13 cellular contexts compared by ENCODE assay signal in the genomic region with DNA sequence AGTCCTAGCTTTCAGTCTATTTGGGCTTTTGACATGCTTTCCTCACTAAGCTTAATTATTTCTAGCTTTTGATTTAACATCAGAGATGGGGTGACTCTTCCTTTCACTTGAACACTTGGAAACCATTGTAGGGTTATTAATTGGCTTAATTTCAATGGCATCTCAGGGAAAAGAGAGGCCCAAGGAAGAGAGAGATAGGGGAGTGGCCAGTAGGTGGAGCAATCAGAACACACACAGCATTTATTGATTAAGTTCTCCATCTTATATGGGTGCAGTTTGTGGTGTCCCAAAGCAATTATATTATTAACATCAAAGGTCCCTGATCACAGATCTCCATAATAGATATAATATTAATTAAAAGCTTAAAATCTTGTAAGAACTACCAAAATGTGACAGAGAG.
DNase-seq lines count a peak whose midpoint lies in the region; ATAC-seq, FAIRE-seq and TF ChIP-seq lines count a peak whose summit lies in the region.
"Had no signal": no experiment of that assay in that cellular context is flagged by ENCODE, and none has a peak within 500 bp of the region (broad histone marks: within the 10 kb centered on the region; RNA-seq: fewer than 3 reads in every experiment).

No MANE protein-coding gene starts in this region.

- no peak overlapping the region for H2AK5ac ChIP-seq in IMR-90 (ENCODE audit: low read depth, low read length)

- H3K4me2 ChIP-seq in IMR-90 (ENCODE audit: low read depth, low read length) (no peak overlapping the region), astrocyte (ENCODE audit: low read length) (no peak overlapping the region)
- H3K4me2 ChIP-seq: KMS-11 had no signal

- peak; percentile 48 for TF ChIP-seq RAD21 in IMR-90 (IDR thresholded peaks at IDR 0.05; ENCODE audit: low read length)

- TF ChIP-seq POLR2A in IMR-90 (IDR thresholded peaks at IDR 0.05; ENCODE audit: low read depth, low read length) = no peak

- H2AFZ ChIP-seq in IMR-90 (replicated peaks; ENCODE audit: low read length, poor library complexity) (no peak overlapping the region), astrocyte (ENCODE audit: low read depth, low read length) (no peak overlapping the region)

- dilution Hi-C loops in IMR-90 (cut with HindIII; ENCODE audit: low sequenced_read_pairs, unreplicated experiment) = no loop called here

- DNase-seq in D721Med (ENCODE audit: insufficient read length, low spot score) = no peak
- peak; percentile 22 for DNase-seq in IMR-90
- DNase-seq in astrocyte (ENCODE audit: low read depth) = no peak
- DNase-seq in kidney glomerular epithelial cell (lab: John Stamatoyannopoulos, UW) = peak; percentile 8
- no peak for DNase-seq in hypothalamus (lab: John Stamatoyannopoulos, UW)
- no peak for DNase-seq in kidney tubule cell (ENCODE audit: low spot score)
- DNase-seq in nucleus accumbens (lab: John Stamatoyannopoulos, UW) = no peak
- DNase-seq: activated CD8-positive, alpha-beta T cell treated with anti-CD3 and anti-CD28 coated beads, Interleukin-2, amount 10 ng/mL, durations not matched to agents 7 days and 5 days; DMS79 treated with DMSO at 0.1 percent for 48 hours; effector memory CD8-positive, alpha-beta T cell had no signal

- H3K4me1 Mint-ChIP-seq in astrocyte (ENCODE audit: low read depth, unreplicated experiment) = no peaks in the 10 kb centered on the region

- no peak overlapping the region for H3K14ac ChIP-seq in IMR-90 (replicated peaks; ENCODE audit: low read depth, low read length)

- no peak overlapping the region for H3K4me3 ChIP-seq in IMR-90 (ENCODE audit: insufficient read depth, low read depth, low read length)
- H3K4me3 ChIP-seq in astrocyte (ENCODE audit: insufficient read depth, low read depth, low read length) = no peak overlapping the region

- no TSS peak for BruUV-seq in IMR-90 (replicated peaks; lab: Mats Ljungman, UMichigan)

- in situ Hi-C loops in IMR-90 (cut with MboI; ENCODE audit: low sequenced_read_pairs) = no loop called here

- ATAC-seq in IMR-90 (ENCODE audit: low read depth) = no peak
- ATAC-seq in HG03521 (IDR thresholded peaks at IDR 0.05; ENCODE audit: unreplicated experiment) = no peak
- ATAC-seq: activated CD8-positive, alpha-beta T cell treated with anti-CD3 and anti-CD28 coated beads, Interleukin-2, amount 10 ng/mL, durations not matched to agents 7 days and 5 days; effector memory CD8-positive, alpha-beta T cell had no signal

- H3K4ac ChIP-seq in IMR-90 (ENCODE audit: low read depth, low read length) = no peak overlapping the region

- TF ChIP-seq CTCF in D721Med (IDR thresholded peaks at IDR 0.05; ENCODE audit: insufficient read depth, missing control alignments) (peak; percentile 54), IMR-90 (conservative IDR thresholded peaks at IDR 0.05; ENCODE audit: low read depth, low read length) (peak; percentile 52), astrocyte (IDR thresholded peaks at IDR 0.05; ENCODE audit: insufficient read depth, low read depth, low read length) (peak; percentile 12)

- H3K27ac ChIP-seq in IMR-90 (ENCODE audit: insufficient read depth, low read length) (no peak overlapping the region), astrocyte (ENCODE audit: low read depth, low read length) (no peak overlapping the region)
- H3K27ac ChIP-seq: KMS-11 had no signal

- no peaks in the 10 kb centered on the region for H3K36me3 Mint-ChIP-seq in astrocyte (ENCODE audit: low read depth, unreplicated experiment)

- H3K9me1 ChIP-seq in IMR-90 (ENCODE audit: insufficient read depth, low read length) = no peaks in the 10 kb centered on the region

- POLR2A ChIA-PET in IMR-90 (lab: Charles Lee; ENCODE audit: unreplicated experiment) = no interaction called here

- no peak overlapping the region for H3K27ac Mint-ChIP-seq in astrocyte (ENCODE audit: unreplicated experiment)
- H3K27ac Mint-ChIP-seq: activated CD8-positive, alpha-beta T cell treated with anti-CD3 and anti-CD28 coated beads, Interleukin-2, amount 10 ng/mL, durations not matched to agents 7 days and 5 days; effector memory CD8-positive, alpha-beta T cell; T-helper 1 cell treated with Interleukin-12 subunit alpha and Interleukin-12 subunit beta and Interleukin-4 antibody, amounts not matched to agents 30 μg/mL and 1 μg/mL, for 36 hours had no signal

- no peak overlapping the region for H4K91ac ChIP-seq in IMR-90 (ENCODE audit: insufficient read depth, low read depth, low read length)

- H3K27me3 ChIP-seq in IMR-90 (ENCODE audit: control insufficient read depth, insufficient read depth, low read length) = no peaks in the 10 kb centered on the region
- H3K27me3 ChIP-seq in astrocyte (ENCODE audit: insufficient read depth, low read length) = no peaks in the 10 kb centered on the region

- H2BK20ac ChIP-seq in IMR-90 (ENCODE audit: low read depth, low read length) = no peak overlapping the region

- intact Hi-C loops in IMR-90 (cut with micrococcal nuclease) = loop anchor here (5.0 kb wide), 1 partner anchor 462 kb away; no protein-coding TSS in a partner anchor

- CTCF ChIA-PET in IMR-90 (lab: Yijun Ruan, JAX) = no interaction called here

- no peak overlapping the region for H3K18ac ChIP-seq in IMR-90 (ENCODE audit: low read depth, low read length)

- no peaks in the 10 kb centered on the region for H3K79me1 ChIP-seq in IMR-90 (ENCODE audit: low read depth in 1 of 2, low read length in 2 of 2)

- H4K20me1 ChIP-seq in IMR-90 (ENCODE audit: insufficient read depth, low read length) = no peaks in the 10 kb centered on the region
- no peaks in the 10 kb centered on the region for H4K20me1 ChIP-seq in astrocyte (ENCODE audit: insufficient read depth, low read length)

- no peak overlapping the region for H2BK5ac ChIP-seq in IMR-90 (ENCODE audit: low read depth, low read length, poor library complexity, severe bottlenecking)

- no peaks in the 10 kb centered on the region for H3K4me1 ChIP-seq in IMR-90 (ENCODE audit: control insufficient read depth, insufficient read depth, low read length)
- H3K4me1 ChIP-seq in astrocyte (ENCODE audit: insufficient read depth, low read length) = no peaks in the 10 kb centered on the region

- FAIRE-seq in D721Med (lab: Jason Lieb, UNC) (no peak), astrocyte (lab: Jason Lieb, UNC) (no peak)

- no peak overlapping the region for H2BK120ac ChIP-seq in IMR-90 (ENCODE audit: low read depth, low read length)

- H3K27me3 Mint-ChIP-seq in astrocyte (ENCODE audit: low read depth, unreplicated experiment) = no peaks in the 10 kb centered on the region
- H3K27me3 Mint-ChIP-seq: effector memory CD8-positive, alpha-beta T cell had no signal

- no peak overlapping the region for H3K56ac ChIP-seq in IMR-90 (ENCODE audit: extremely low read depth, insufficient read depth, low read length)

- H3K9ac ChIP-seq in IMR-90 (ENCODE audit: low read depth, low read length) (no peak overlapping the region), astrocyte (ENCODE audit: low read length) (no peak overlapping the region)
- H3K9ac ChIP-seq: KMS-11 had no signal

- H4K5ac ChIP-seq in IMR-90 (ENCODE audit: low read depth, low read length) = no peak overlapping the region

- H3K36me3 ChIP-seq in IMR-90 (ENCODE audit: control insufficient read depth, insufficient read depth, low read length) = no peaks in the 10 kb centered on the region
- no peaks in the 10 kb centered on the region for H3K36me3 ChIP-seq in astrocyte (ENCODE audit: insufficient read depth, low read length)

- H3K9me3 ChIP-seq in IMR-90 (ENCODE audit: control insufficient read depth, insufficient read depth, low read length) (no peaks in the 10 kb centered on the region), astrocyte (ENCODE audit: insufficient read depth, low read depth, low read length) (no peaks in the 10 kb centered on the region)

- no peak overlapping the region for H3K23ac ChIP-seq in IMR-90 (ENCODE audit: low read depth, low read length)

- H3K9me3 Mint-ChIP-seq in astrocyte (ENCODE audit: unreplicated experiment) = no peaks in the 10 kb centered on the region

- no peak overlapping the region for H4K8ac ChIP-seq in IMR-90 (ENCODE audit: low read depth in 2 of 2, low read length in 2 of 2)

- H3K4me3 Mint-ChIP-seq in astrocyte (ENCODE audit: unreplicated experiment) = no peak overlapping the region
- H3K4me3 Mint-ChIP-seq: activated CD8-positive, alpha-beta T cell treated with anti-CD3 and anti-CD28 coated beads, Interleukin-2, amount 10 ng/mL, durations not matched to agents 7 days and 5 days; effector memory CD8-positive, alpha-beta T cell; T-helper 1 cell treated with Interleukin-12 subunit alpha and Interleukin-12 subunit beta and Interleukin-4 antibody, amounts not matched to agents 30 μg/mL and 1 μg/mL, for 36 hours had no signal

- H2BK15ac ChIP-seq in IMR-90 (ENCODE audit: low read depth, low read length) = no peak overlapping the region

- H2AK9ac ChIP-seq in IMR-90 (replicated peaks; ENCODE audit: low read depth, low read length, poor library complexity) = no peak overlapping the region

- no peaks in the 10 kb centered on the region for H3K79me2 ChIP-seq in astrocyte (ENCODE audit: insufficient read depth, low read length)

TF ChIP-seq in IMR-90, 13 proteins besides CTCF, POLR2A, EP300 and RAD21:
- TF ChIP-seq BHLHE40 (IDR thresholded peaks at IDR 0.05; ENCODE audit: low read depth, low read length) = no peak
- peak; percentile 38 for TF ChIP-seq SMC3 (IDR thresholded peaks at IDR 0.05; ENCODE audit: low read depth, low read length)

Comparison
In these comparisons a context has a peak if more than half of its experiments do, and no peak if none do; other contexts are left out.
1. DNase-seq: peak in IMR-90 (single experiment) and kidney glomerular epithelial cell (single experiment); none in D721Med (single experiment), astrocyte (single experiment), hypothalamus (0 of 51), kidney tubule cell (single experiment) and nucleus accumbens (0 of 56).
2. Peak in every context shown above with its lines, with median percentiles within 50 percentile points of each other: CTCF ChIP-seq.